21 cellular contexts compared by ENCODE assay signal in genomic region chr3:57157666-57158065, GRCh38. TPM values are rescaled to one million over a fixed set of nuclear protein-coding genes. Genes with fewer than 3 reads are reported as not detected.
A peak's percentile ranks its signal among the peaks of the same experiment; 100 is the strongest.
DNase-seq lines count a peak whose midpoint lies in the region; FAIRE-seq and TF ChIP-seq lines count a peak whose summit lies in the region.
"Had no signal": no experiment of that assay in that cellular context is flagged by ENCODE, and none has a peak within 500 bp of the region (broad histone marks: within the 10 kb centered on the region; RNA-seq: fewer than 3 reads in every experiment).

No MANE protein-coding gene starts in this region.

- TF ChIP-seq CTCF in breast epithelium (IDR thresholded peaks at IDR 0.05) (no peak), mammary epithelial cell (conservative IDR thresholded peaks at IDR 0.05 in 1 of 2, IDR thresholded peaks at IDR 0.05 in 1 of 2; ENCODE audit: extremely low read depth in 1 of 2, insufficient read depth in 1 of 2, low read depth in 1 of 2, low read length in 2 of 2) (no peak), mesothelial cell of epicardium (IDR thresholded peaks at IDR 0.05; ENCODE audit: unreplicated experiment) (no peak), vagina (IDR thresholded peaks at IDR 0.05) (no peak), suprapubic skin (IDR thresholded peaks at IDR 0.05) (no peak)

- no peak overlapping the region for H3K9ac ChIP-seq in mammary epithelial cell (ENCODE audit: insufficient read depth, low read length)
- H3K9ac ChIP-seq: BLaER1 treated with 17β-estradiol and CSF1 and Interleukin-3, amounts not matched to agents 10 nM and 100 nM had no signal

- peaks cover 5% of the 10 kb centered on the region for H3K79me2 ChIP-seq in mammary epithelial cell (ENCODE audit: insufficient read depth, low read length)

- no peak for TF ChIP-seq EP300 in suprapubic skin (IDR thresholded peaks at IDR 0.05)

- TF ChIP-seq POLR2A in breast epithelium (IDR thresholded peaks at IDR 0.05) (no peak), vagina (IDR thresholded peaks at IDR 0.05) (no peak), suprapubic skin (IDR thresholded peaks at IDR 0.05) (no peak)

- H3K9me3 ChIP-seq in breast epithelium (no peaks in the 10 kb centered on the region), mammary epithelial cell (replicated peaks; ENCODE audit: insufficient read depth, low read length) (no peaks in the 10 kb centered on the region), vagina (no peaks in the 10 kb centered on the region), suprapubic skin (no peaks in the 10 kb centered on the region)
- H3K9me3 ChIP-seq: BLaER1 treated with 17β-estradiol and CSF1 and Interleukin-3, amounts not matched to agents 10 nM and 100 nM; Peyer's patch had no signal

- H3K4me1 ChIP-seq in breast epithelium (peaks cover 0 to 20% of the 10 kb centered on the region in 2 donors), mammary epithelial cell (ENCODE audit: insufficient read depth, low read length) (peaks cover 35% of the 10 kb centered on the region), vagina (peaks cover 55% of the 10 kb centered on the region), suprapubic skin (peaks cover 30% of the 10 kb centered on the region)

- H4K20me1 ChIP-seq in mammary epithelial cell (ENCODE audit: insufficient read depth, low read length): no peaks in the 10 kb centered on the region

- peak; percentile 96 for FAIRE-seq in endometrium (lab: Jason Lieb, UNC)
- FAIRE-seq: A204.1, GM12892 had no signal

- H3K27ac Mint-ChIP-seq in mesothelial cell of epicardium: peak overlapping the region; percentile 81
- H3K27ac Mint-ChIP-seq: IgD-negative memory B cell had no signal

- DNase-seq in breast epithelium (ENCODE audit: low spot score in 2 of 2) (no peak), mammary epithelial cell (no peak), mesothelial cell of epicardium (ENCODE audit: low spot score in 2 of 2, unreplicated experiment in 2 of 2) (no peak), vagina (ENCODE audit: extremely low spot score in 2 of 2) (no peak), DMS53 (lab: John Stamatoyannopoulos, UW) (no peak), NCI-H1105 (lab: John Stamatoyannopoulos, UW) (no peak), suprapubic skin (ENCODE audit: low spot score in 2 of 2) (no peak)
- DNase-seq: H9, Kasumi-1, NCI-H187 treated with DMSO at 0.1 percent for 48 hours, NCI-H2171, NCI-H446 treated with DMSO at 0.1 percent for 48 hours, NCI-H748 treated with DMSO at 0.1 percent for 48 hours, Peyer's patch had no signal

- H3K27ac ChIP-seq in breast epithelium: peak overlapping the region; percentile 61 to 62
- H3K27ac ChIP-seq in mammary epithelial cell (ENCODE audit: insufficient read depth, low read depth, low read length): no peak overlapping the region
- H3K27ac ChIP-seq in vagina: peak overlapping the region; percentile 41
- H3K27ac ChIP-seq in suprapubic skin: no peak overlapping the region
- H3K27ac ChIP-seq: BLaER1 treated with 17β-estradiol and CSF1 and Interleukin-3, amounts not matched to agents 10 nM and 100 nM; Peyer's patch had no signal

- H3K36me3 ChIP-seq in breast epithelium (no peaks in the 10 kb centered on the region), mammary epithelial cell (ENCODE audit: insufficient read depth, low read length) (no peaks in the 10 kb centered on the region), vagina (no peaks in the 10 kb centered on the region), suprapubic skin (no peaks in the 10 kb centered on the region)
- H3K36me3 ChIP-seq: BLaER1 treated with 17β-estradiol and CSF1 and Interleukin-3, amounts not matched to agents 10 nM and 100 nM; Peyer's patch had no signal

- H3K4me2 ChIP-seq in mammary epithelial cell (ENCODE audit: insufficient read depth, low read depth, low read length): no peak overlapping the region

- H3K9me3 Mint-ChIP-seq in mesothelial cell of epicardium: no peaks in the 10 kb centered on the region
- H3K9me3 Mint-ChIP-seq: H9 had no signal

- no peaks in the 10 kb centered on the region for H3K36me3 Mint-ChIP-seq in mesothelial cell of epicardium
- H3K36me3 Mint-ChIP-seq: IgD-negative memory B cell had no signal

- intact Hi-C loops in breast epithelium (cut with DNase I; ENCODE audit: low total_unique reads): no loop called here
- intact Hi-C loops in mammary epithelial cell (cut with micrococcal nuclease): no loop called here
- intact Hi-C loops in vagina (cut with DNase I): no loop called here

- H3K4me3 Mint-ChIP-seq in mesothelial cell of epicardium: peak overlapping the region; percentile 33
- H3K4me3 Mint-ChIP-seq: IgD-negative memory B cell had no signal

- no peaks in the 10 kb centered on the region for H3K27me3 ChIP-seq in breast epithelium
- no peaks in the 10 kb centered on the region for H3K27me3 ChIP-seq in mammary epithelial cell (ENCODE audit: insufficient read depth, low read length)
- no peaks in the 10 kb centered on the region for H3K27me3 ChIP-seq in vagina
- H3K27me3 ChIP-seq in suprapubic skin: no peaks in the 10 kb centered on the region
- H3K27me3 ChIP-seq: Peyer's patch had no signal

- 24% methylated on average over 4 of the region's 5 CpGs for WGBS in mammary epithelial cell (ENCODE audit: low coverage, missing lambda C conversion rate)
- WGBS in suprapubic skin: 67% methylated on average over 5 of the region's 5 CpGs

- no peak overlapping the region for H2AFZ ChIP-seq in mammary epithelial cell (ENCODE audit: low read depth, low read length)

- no TSS peak for BruUV-seq in mammary epithelial cell (replicated peaks; lab: Mats Ljungman, UMichigan)

- peak overlapping the region in 1 of 3 donors; percentile 7 for H3K4me3 ChIP-seq in breast epithelium
- H3K4me3 ChIP-seq in mammary epithelial cell (replicated peaks in 1 of 3; ENCODE audit: insufficient read depth in 1 of 3, low read depth in 2 of 3, low read length in 3 of 3): no peak overlapping the region
- H3K4me3 ChIP-seq in vagina: no peak overlapping the region
- no peak overlapping the region for H3K4me3 ChIP-seq in suprapubic skin
- H3K4me3 ChIP-seq: BLaER1 treated with 17β-estradiol and CSF1 and Interleukin-3, amounts not matched to agents 10 nM and 100 nM; Peyer's patch had no signal

- peaks cover 86% of the 10 kb centered on the region for H3K4me1 Mint-ChIP-seq in mesothelial cell of epicardium

- in situ Hi-C loops in mammary epithelial cell (cut with MboI; ENCODE audit: low sequenced_read_pairs in 2 of 2): no loop called here

- dilution Hi-C loops in mammary epithelial cell (cut with HindIII; ENCODE audit: low sequenced_read_pairs): no loop called here

- peaks cover 2% of the 10 kb centered on the region for H3K27me3 Mint-ChIP-seq in mesothelial cell of epicardium (ENCODE audit: low read depth)

- CTCF ChIA-PET in mammary epithelial cell (lab: Charles Lee; ENCODE audit: low non-redundant PET): no interaction called here

RNA-seq across cellular contexts. Expression of gene IL17RD, which starts 7.5 kb away (rescaled TPM):
- total RNA-seq in breast epithelium: 10 to 100 TPM in 2 of 3 donors, 1 to 10 TPM in 1; 3.0 to 31.8 (median 31.0) TPM
- total RNA-seq in mammary epithelial cell: 10 to 100 TPM in 1 of 2 donors, 1 to 10 TPM in 1; 9.8 to 40.2 TPM
- polyA plus RNA-seq in mammary epithelial cell: 5.4 TPM
- polyA minus RNA-seq in mammary epithelial cell: 16.3 TPM
- total RNA-seq in mesothelial cell of epicardium: 27.5 to 30.3 TPM (median 27.9 TPM) in 3 replicates
- 17.2 TPM for total RNA-seq in vagina
- total RNA-seq in suprapubic skin: 1 to 10 TPM; 2.2 to 6.1 (median 3.7) TPM
- polyA plus RNA-seq: IgD-negative memory B cell had no signal

RNA-seq across cellular contexts. Expression of gene HESX1, which starts 42.1 kb away (rescaled TPM):
- 1 to 10 TPM in 1 of 3 donors, under 1 TPM in 2; 0.48 to 1.3 (median 0.66) TPM for total RNA-seq in breast epithelium
- under 1 TPM; 0.67 to 0.68 TPM for total RNA-seq in mammary epithelial cell
- 0.31 TPM for polyA plus RNA-seq in mammary epithelial cell
- not detected for polyA minus RNA-seq in mammary epithelial cell
- 1.5 to 2.4 TPM (median 1.7 TPM) in 3 replicates for total RNA-seq in mesothelial cell of epicardium
- total RNA-seq in vagina: not detected
- 1 to 10 TPM in 1 of 4 donors, under 1 TPM in 2, not detected in 1; 0.76 to 4.7 (median 0.89) TPM for total RNA-seq in suprapubic skin
- total RNA-seq: HT-29, Peyer's patch, Right ventricle myocardium inferior had no signal

Comparison
In these comparisons a context has a peak if more than half of its experiments do, and no peak if none do; other contexts are left out.
1. H3K27ac ChIP-seq: peak in breast epithelium (2 of 2) and vagina (single experiment); none in mammary epithelial cell (single experiment) and suprapubic skin (single experiment).